8 cellular contexts compared by ENCODE assay signal in the genomic region with DNA sequence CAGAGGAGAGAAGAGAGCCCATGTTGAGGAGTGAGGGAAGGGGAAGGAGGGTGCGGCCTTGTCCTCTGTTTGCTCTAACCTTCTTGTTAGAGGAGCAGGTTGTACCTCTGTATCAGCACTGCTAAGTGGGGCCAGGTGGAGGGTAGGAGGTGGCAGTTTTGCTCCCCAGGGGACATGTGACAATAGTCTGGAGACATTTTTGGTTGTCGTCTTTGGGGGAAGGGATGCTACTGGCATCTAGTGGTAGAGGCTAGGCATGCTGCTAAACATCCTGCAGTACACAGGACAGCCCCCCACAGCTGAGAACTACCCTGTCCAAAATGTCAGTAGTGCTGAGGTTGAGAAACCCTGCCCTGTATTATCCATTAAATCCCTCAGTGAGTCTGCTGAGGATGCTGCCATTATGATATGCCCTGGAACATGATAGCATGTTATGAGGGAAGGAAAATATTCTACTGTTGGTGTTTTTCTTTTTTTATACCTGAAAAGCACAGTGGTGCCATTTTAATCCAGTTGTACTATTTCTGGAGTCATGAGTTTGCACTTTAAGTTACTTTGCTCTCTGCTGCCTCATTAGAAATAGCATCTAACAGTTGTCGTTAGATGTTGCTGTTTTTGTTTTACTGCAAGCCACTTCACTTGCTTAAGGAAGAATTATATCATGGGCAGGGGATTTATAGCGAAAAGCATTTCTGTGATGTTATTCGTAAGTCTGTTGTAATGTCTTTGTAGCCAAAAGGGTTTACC.
DNase-seq lines count a peak whose midpoint lies in the region; ATAC-seq, FAIRE-seq and TF ChIP-seq lines count a peak whose summit lies in the region.

No MANE protein-coding gene starts in this region.

- no peaks in the 10 kb centered on the region for H3K27me3 ChIP-seq in fibroblast of lung (ENCODE audit: control insufficient read depth, insufficient read depth, low read length)

- H3K9me3 ChIP-seq in fibroblast of lung (ENCODE audit: control insufficient read depth, insufficient read depth, low read depth, low read length), result no peaks in the 10 kb centered on the region

- H3K36me3 ChIP-seq in fibroblast of lung (ENCODE audit: control insufficient read depth, insufficient read depth, low read length), result peaks cover 2% of the 10 kb centered on the region

- peak; percentile 46 to 69 for TF ChIP-seq CTCF in fibroblast of lung (conservative IDR thresholded peaks at IDR 0.05 in 1 of 2, IDR thresholded peaks at IDR 0.05 in 1 of 2; ENCODE audit: low read depth in 1 of 2, low read length in 2 of 2)

- no peaks in the 10 kb centered on the region for H4K20me1 ChIP-seq in fibroblast of lung (ENCODE audit: control insufficient read depth, extremely low read depth, insufficient read depth, low read length)

- DNase-seq in Caki2 (ENCODE audit: low read depth) (peak; percentile 67), GM19239 (ENCODE audit: insufficient read length, low spot score) (no peak), fibroblast of lung (ENCODE audit: low read depth in 2 of 2) (peak; percentile 39 to 45), putamen (ENCODE audit: low spot score) (peak; percentile 18), cerebellar nuclear complex (lab: John Stamatoyannopoulos, UW) (no peak)

- H3K4me1 ChIP-seq in fibroblast of lung (ENCODE audit: control insufficient read depth, extremely low read depth, insufficient read depth, low read length), result peaks cover 10% of the 10 kb centered on the region

- no peak overlapping the region for H2AFZ ChIP-seq in fibroblast of lung (ENCODE audit: low read length)

- ATAC-seq in HG03159 (IDR thresholded peaks at IDR 0.05; ENCODE audit: unreplicated experiment), result peak; percentile 45
- ATAC-seq in SK-N-SH treated with all-trans-retinoic acid at 6 μM for 48 hours, result peak; percentile 77
- no peak for ATAC-seq in HG02970 (IDR thresholded peaks at IDR 0.05; ENCODE audit: low FRiP score, unreplicated experiment)

- H3K4me3 ChIP-seq in fibroblast of lung (replicated peaks in 1 of 4; ENCODE audit: control extremely low read depth in 1 of 4, insufficient read depth in 1 of 4, low read depth in 3 of 4, low read length in 4 of 4), result no peak overlapping the region

- in situ Hi-C loops in Caki2 (cut with HindIII; ENCODE audit: low pct_unique_long_range_greater_than_20kb, low sequenced_read_pairs), result no loop called here

- no peak overlapping the region for H3K9ac ChIP-seq in fibroblast of lung (ENCODE audit: insufficient read depth, low read length)

- H3K79me2 ChIP-seq in fibroblast of lung (ENCODE audit: control insufficient read depth, insufficient read depth, low read length), result no peaks in the 10 kb centered on the region

- FAIRE-seq in GM19239 (lab: Jason Lieb, UNC), result peak; percentile 88

- peak overlapping the region; percentile 58 for H3K27ac ChIP-seq in fibroblast of lung (ENCODE audit: insufficient read depth, low read length)

- H3K4me2 ChIP-seq in fibroblast of lung (ENCODE audit: extremely low read depth, insufficient read depth, low read length), result no peak overlapping the region

TF ChIP-seq in SK-N-SH treated with all-trans-retinoic acid at 6 μM for 48 hours, 23 proteins besides CTCF, POLR2A, EP300 and RAD21:
- TF ChIP-seq, protein P1, sequence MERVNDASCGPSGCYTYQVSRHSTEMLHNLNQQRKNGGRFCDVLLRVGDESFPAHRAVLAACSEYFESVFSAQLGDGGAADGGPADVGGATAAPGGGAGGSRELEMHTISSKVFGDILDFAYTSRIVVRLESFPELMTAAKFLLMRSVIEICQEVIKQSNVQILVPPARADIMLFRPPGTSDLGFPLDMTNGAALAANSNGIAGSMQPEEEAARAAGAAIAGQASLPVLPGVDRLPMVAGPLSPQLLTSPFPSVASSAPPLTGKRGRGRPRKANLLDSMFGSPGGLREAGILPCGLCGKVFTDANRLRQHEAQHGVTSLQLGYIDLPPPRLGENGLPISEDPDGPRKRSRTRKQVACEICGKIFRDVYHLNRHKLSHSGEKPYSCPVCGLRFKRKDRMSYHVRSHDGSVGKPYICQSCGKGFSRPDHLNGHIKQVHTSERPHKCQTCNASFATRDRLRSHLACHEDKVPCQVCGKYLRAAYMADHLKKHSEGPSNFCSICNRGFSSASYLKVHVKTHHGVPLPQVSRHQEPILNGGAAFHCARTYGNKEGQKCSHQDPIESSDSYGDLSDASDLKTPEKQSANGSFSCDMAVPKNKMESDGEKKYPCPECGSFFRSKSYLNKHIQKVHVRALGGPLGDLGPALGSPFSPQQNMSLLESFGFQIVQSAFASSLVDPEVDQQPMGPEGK (CRISPR knock-in tag; IDR thresholded peaks at IDR 0.05; ENCODE audit: borderline replicate concordance), result no peak
- no peak for TF ChIP-seq TOX (CRISPR knock-in tag; IDR thresholded peaks at IDR 0.05; ENCODE audit: borderline replicate concordance)
- no peak for TF ChIP-seq RARB (CRISPR knock-in tag; IDR thresholded peaks at IDR 0.05)
- TF ChIP-seq ZFP3 (CRISPR knock-in tag; IDR thresholded peaks at IDR 0.05), result no peak
- no peak for TF ChIP-seq GLIS3 (CRISPR knock-in tag; IDR thresholded peaks at IDR 0.05)
- no peak for TF ChIP-seq PPARA (CRISPR knock-in tag; IDR thresholded peaks at IDR 0.05; ENCODE audit: borderline replicate concordance)
- TF ChIP-seq OSR1 (CRISPR knock-in tag; IDR thresholded peaks at IDR 0.05), result no peak
- TF ChIP-seq ZNF565 (CRISPR knock-in tag; conservative IDR thresholded peaks at IDR 0.05; ENCODE audit: low read depth), result no peak
- TF ChIP-seq SNAI2 (CRISPR knock-in tag; IDR thresholded peaks at IDR 0.05), result no peak
- no peak for TF ChIP-seq ARNTL (CRISPR knock-in tag; IDR thresholded peaks at IDR 0.05; ENCODE audit: borderline replicate concordance, low read depth)
- TF ChIP-seq BACH2 (CRISPR knock-in tag; IDR thresholded peaks at IDR 0.05; ENCODE audit: borderline replicate concordance), result no peak
- no peak for TF ChIP-seq ESRRG (CRISPR knock-in tag; IDR thresholded peaks at IDR 0.05)
- no peak for TF ChIP-seq CSDC2 (CRISPR knock-in tag; IDR thresholded peaks at IDR 0.05)
- no peak for TF ChIP-seq ZFP30 (CRISPR knock-in tag; IDR thresholded peaks at IDR 0.05)
- no peak for TF ChIP-seq ZNF70 (CRISPR knock-in tag; IDR thresholded peaks at IDR 0.05)
- TF ChIP-seq, protein P2, sequence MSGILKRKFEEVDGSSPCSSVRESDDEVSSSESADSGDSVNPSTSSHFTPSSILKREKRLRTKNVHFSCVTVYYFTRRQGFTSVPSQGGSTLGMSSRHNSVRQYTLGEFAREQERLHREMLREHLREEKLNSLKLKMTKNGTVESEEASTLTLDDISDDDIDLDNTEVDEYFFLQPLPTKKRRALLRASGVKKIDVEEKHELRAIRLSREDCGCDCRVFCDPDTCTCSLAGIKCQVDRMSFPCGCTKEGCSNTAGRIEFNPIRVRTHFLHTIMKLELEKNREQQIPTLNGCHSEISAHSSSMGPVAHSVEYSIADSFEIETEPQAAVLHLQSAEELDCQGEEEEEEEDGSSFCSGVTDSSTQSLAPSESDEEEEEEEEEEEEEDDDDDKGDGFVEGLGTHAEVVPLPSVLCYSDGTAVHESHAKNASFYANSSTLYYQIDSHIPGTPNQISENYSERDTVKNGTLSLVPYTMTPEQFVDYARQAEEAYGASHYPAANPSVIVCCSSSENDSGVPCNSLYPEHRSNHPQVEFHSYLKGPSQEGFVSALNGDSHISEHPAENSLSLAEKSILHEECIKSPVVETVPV (CRISPR knock-in tag; IDR thresholded peaks at IDR 0.05), result no peak

Comparison
In these comparisons a context has a peak if more than half of its experiments do, and no peak if none do; other contexts are left out.
1. DNase-seq: peak in Caki2 (single experiment), fibroblast of lung (2 of 2) and putamen (single experiment); none in GM19239 (single experiment) and cerebellar nuclear complex (0 of 2).